27 cellular contexts compared by ENCODE assay signal in genomic region chr13:114323349-114323748, GRCh38.
"Had no signal": no experiment of that assay in that cellular context is flagged by ENCODE, and none has a peak within 500 bp of the region (broad histone marks: within the 10 kb centered on the region; RNA-seq: fewer than 3 reads in every experiment).

No MANE protein-coding gene starts in this region.

- H3K27me3 Mint-ChIP-seq: naive thymus-derived CD8-positive, alpha-beta T cell had no signal

- ATAC-seq: left colon; left lung; lower lobe of right lung; naive thymus-derived CD8-positive, alpha-beta T cell; pancreas; right cardiac atrium; sciatic nerve had no signal

- H3K27ac Mint-ChIP-seq: immature natural killer cell, nephron had no signal

- DNase-seq: hypothalamus; immature natural killer cell; kidney; left colon; left lung; lower lobe of right lung; mammary epithelial cell; mesenchymal stem cell; naive thymus-derived CD8-positive, alpha-beta T cell; nucleus accumbens; pancreas; posterior cingulate gyrus; retina; right cardiac atrium; stimulated activated CD4-positive, alpha-beta T cell treated with anti-CD3 and anti-CD28 coated beads, Interleukin-12 subunit alpha, Interleukin-12 subunit beta, amount 100 ng/mL, for 4 hours; stimulated activated CD4-positive, alpha-beta T cell treated with anti-CD3 and anti-CD28 coated beads, Interleukin-15, amount 100 ng/mL, for 24 hours; stimulated activated CD4-positive, alpha-beta T cell treated with anti-CD3 and anti-CD28 coated beads, Interleukin-2, amount 100 ng/mL, for 24 hours; stimulated activated CD4-positive, alpha-beta T cell treated with anti-CD3 and anti-CD28 coated beads, Interleukin-4, amount 100 ng/mL, for 1 hour; stimulated activated naive CD4-positive, alpha-beta T cell; stomach; testis; thyroid gland; transverse colon; upper lobe of left lung had no signal

- H3K4me3 Mint-ChIP-seq: immature natural killer cell; naive thymus-derived CD8-positive, alpha-beta T cell; nephron; neural crest cell had no signal

- H3K9me3 Mint-ChIP-seq: immature natural killer cell; naive thymus-derived CD8-positive, alpha-beta T cell; nephron; neural crest cell had no signal
